8 cellular contexts compared by ENCODE assay signal in the genomic region with DNA sequence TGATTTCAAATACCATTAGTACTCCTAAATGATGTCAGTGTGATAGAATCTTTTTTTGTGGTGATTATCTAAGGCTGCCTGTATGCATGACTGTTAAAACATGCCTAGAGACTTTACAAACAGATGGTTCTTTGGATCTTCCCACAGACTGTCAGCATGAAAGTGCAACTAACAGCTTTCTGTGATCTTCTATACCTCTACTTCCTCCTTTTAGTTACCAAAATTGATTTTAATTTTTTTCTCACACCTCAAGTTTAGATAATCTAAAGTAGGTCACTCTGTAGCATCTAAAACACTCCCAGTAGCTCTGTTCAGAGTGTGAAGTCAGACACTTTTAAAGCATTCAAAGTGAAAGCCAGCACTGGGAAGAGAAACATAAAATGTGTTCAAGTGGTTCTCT.
A peak's percentile ranks its signal among the peaks of the same experiment; 100 is the strongest.
DNase-seq lines count a peak whose midpoint lies in the region; ATAC-seq and TF ChIP-seq lines count a peak whose summit lies in the region.

No MANE protein-coding gene starts in this region.

- TF ChIP-seq CTCF in GM12864 (IDR thresholded peaks at IDR 0.05; ENCODE audit: low read depth, low read length, missing control alignments): no peak

- peak; percentile 77 for DNase-seq in GM12864 (ENCODE audit: low read depth)
- DNase-seq in effector memory CD8-positive, alpha-beta T cell: peak; percentile 9 to 17 (median 14)
- no peak for DNase-seq in NCI-H2196 (lab: John Stamatoyannopoulos, UW; ENCODE audit: unreplicated experiment)
- DNase-seq in NCI-H187 (lab: John Stamatoyannopoulos, UW): no peak
- DNase-seq in stimulated activated CD4-positive, alpha-beta T cell treated with anti-CD3 and anti-CD28 coated beads, Interleukin-12 subunit alpha, Interleukin-12 subunit beta, amount 100 ng/mL, for 4 hours: no peak
- DNase-seq in stimulated activated CD4-positive, alpha-beta T cell treated with anti-CD3 and anti-CD28 coated beads, Interleukin-2, amount 100 ng/mL, for 24 hours: no peak

- H3K4me1 Mint-ChIP-seq in IgD-negative memory B cell: peaks cover 7 to 21% (median 21%) of the 10 kb centered on the region in 3 donors
- H3K4me1 Mint-ChIP-seq in effector memory CD8-positive, alpha-beta T cell (ENCODE audit: low read depth in 2 of 2): peaks cover 47 to 51% of the 10 kb centered on the region in 2 donors

- no peak overlapping the region for H3K4me3 ChIP-seq in GM12864 (ENCODE audit: low read depth, low read length)

- H3K9me3 Mint-ChIP-seq in IgD-negative memory B cell: no peaks in the 10 kb centered on the region
- H3K9me3 Mint-ChIP-seq in effector memory CD8-positive, alpha-beta T cell: no peaks in the 10 kb centered on the region

- H3K27me3 Mint-ChIP-seq in IgD-negative memory B cell: no peaks in the 10 kb centered on the region
- no peaks in the 10 kb centered on the region for H3K27me3 Mint-ChIP-seq in effector memory CD8-positive, alpha-beta T cell

- H3K36me3 Mint-ChIP-seq in IgD-negative memory B cell: peaks cover 2% of the 10 kb centered on the region
- no peaks in the 10 kb centered on the region for H3K36me3 Mint-ChIP-seq in effector memory CD8-positive, alpha-beta T cell (ENCODE audit: insufficient read depth)

- H3K4me3 Mint-ChIP-seq in IgD-negative memory B cell: no peak overlapping the region
- peak overlapping the region in 1 of 2 donors; percentile 17 for H3K4me3 Mint-ChIP-seq in effector memory CD8-positive, alpha-beta T cell

- peak overlapping the region in 2 of 3 donors; percentile 34 to 75 for H3K27ac Mint-ChIP-seq in IgD-negative memory B cell
- H3K27ac Mint-ChIP-seq in effector memory CD8-positive, alpha-beta T cell: peak overlapping the region; percentile 85 to 94

- peak; percentile 91 for ATAC-seq in GM21515 (IDR thresholded peaks at IDR 0.05; ENCODE audit: unreplicated experiment)
- ATAC-seq in effector memory CD8-positive, alpha-beta T cell (replicated peaks): peak; percentile 88

Comparison
In these comparisons a context has a peak if more than half of its experiments do, and no peak if none do; other contexts are left out.
1. DNase-seq: peak in GM12864 (single experiment) and effector memory CD8-positive, alpha-beta T cell (3 of 3); none in NCI-H2196 (single experiment), NCI-H187 (0 of 2), stimulated activated CD4-positive, alpha-beta T cell treated with anti-CD3 and anti-CD28 coated beads, Interleukin-12 subunit alpha, Interleukin-12 subunit beta, amount 100 ng/mL, for 4 hours (single experiment) and stimulated activated CD4-positive, alpha-beta T cell treated with anti-CD3 and anti-CD28 coated beads, Interleukin-2, amount 100 ng/mL, for 24 hours (0 of 2).